20 cellular contexts compared by ENCODE assay signal in the genomic region with DNA sequence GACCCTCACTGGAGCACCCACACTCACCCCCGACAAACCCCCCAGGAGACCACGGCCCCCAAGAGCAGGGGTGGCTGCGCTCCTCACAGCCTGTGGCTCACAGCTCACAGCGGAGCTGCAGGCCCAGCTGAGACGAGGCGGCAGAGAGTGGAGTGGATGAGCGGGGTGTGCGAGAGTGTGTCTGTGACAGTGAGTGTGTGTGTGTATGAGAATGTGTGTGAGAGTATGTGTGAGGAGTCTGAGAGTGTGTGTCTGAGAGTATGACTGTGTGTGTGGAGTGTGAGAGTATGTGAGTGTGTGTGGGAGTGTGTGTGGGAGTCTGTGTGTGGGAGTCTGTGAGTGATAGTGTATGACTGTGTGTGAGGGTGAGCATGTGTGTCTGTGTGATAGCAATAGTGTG. TPM values are rescaled to one million over a fixed set of nuclear protein-coding genes. Genes with fewer than 3 reads are reported as not detected.
DNase-seq lines count a peak whose midpoint lies in the region; ATAC-seq and TF ChIP-seq lines count a peak whose summit lies in the region.
"Had no signal": no experiment of that assay in that cellular context is flagged by ENCODE, and none has a peak within 500 bp of the region (broad histone marks: within the 10 kb centered on the region; RNA-seq: fewer than 3 reads in every experiment).

No MANE protein-coding gene starts in this region.

- H3K9me3 Mint-ChIP-seq in Caco-2 (ENCODE audit: unreplicated experiment) (no peaks in the 10 kb centered on the region), neural crest cell (no peaks in the 10 kb centered on the region)
- no peaks in the 10 kb centered on the region for H3K9me3 Mint-ChIP-seq in activated CD4-positive, alpha-beta T cell treated with anti-CD3 and anti-CD28 coated beads, Interleukin-2, amount 10 ng/mL, durations not matched to agents 24 days and 14 days
- H3K9me3 Mint-ChIP-seq: T-helper 1 cell treated with Interleukin-12 subunit alpha and Interleukin-12 subunit beta and Interleukin-4 antibody, amounts not matched to agents 30 μg/mL and 1 μg/mL, for 36 hours had no signal

- intact Hi-C loops in Caco-2 (cut with micrococcal nuclease; ENCODE audit: unreplicated experiment), result loop anchor here (5.0 to 10.0 kb wide), 2 partner anchors 136 to 502 kb away; no protein-coding TSS in a partner anchor
- intact Hi-C loops in activated CD4-positive, alpha-beta T cell treated with anti-CD3 and anti-CD28 coated beads, Interleukin-2, amount 10 ng/mL, durations not matched to agents 24 days and 14 days (cut with micrococcal nuclease), result no loop called here

- DNase-seq in Caco-2 (peak in 1 of 2 experiments; percentile 42), OCI-M1 (lab: John Stamatoyannopoulos, UW) (peak; percentile 5), islet precursor cell (peak; percentile 46), neural crest cell (ENCODE audit: low read depth, low spot score) (no peak), NCI-H526 treated with DMSO at 0.1 percent for 48 hours (lab: John Stamatoyannopoulos, UW) (no peak)
- DNase-seq in activated CD4-positive, alpha-beta T cell treated with anti-CD3 and anti-CD28 coated beads, Interleukin-2, amount 10 ng/mL, durations not matched to agents 24 days and 14 days, result no peak
- DNase-seq: activated CD4-positive, alpha-beta T cell treated with anti-CD3 and anti-CD28 coated beads for 1 hour; activated gamma-delta T cell treated with Interleukin-2 at 50 U/mL for 16 hours; mesendoderm; NCI-H1092; NCI-H2081 treated with DMSO at 0.1 percent for 48 hours; NCI-H510A; SHP77 treated with DMSO at 0.1 percent for 48 hours; stimulated activated CD4-positive, alpha-beta T cell treated with anti-CD3 and anti-CD28 coated beads, Interleukin-2, amount 100 ng/mL, for 24 hours; substantia nigra had no signal

- H3K27ac Mint-ChIP-seq in Caco-2 (ENCODE audit: unreplicated experiment), result peak overlapping the region; percentile 31
- H3K27ac Mint-ChIP-seq in neural crest cell (ENCODE audit: unreplicated experiment), result peak overlapping the region; percentile 86
- H3K27ac Mint-ChIP-seq in activated CD4-positive, alpha-beta T cell treated with anti-CD3 and anti-CD28 coated beads, Interleukin-2, amount 10 ng/mL, durations not matched to agents 24 days and 14 days, result no peak overlapping the region
- H3K27ac Mint-ChIP-seq: T-helper 1 cell treated with Interleukin-12 subunit alpha and Interleukin-12 subunit beta and Interleukin-4 antibody, amounts not matched to agents 30 μg/mL and 1 μg/mL, for 36 hours had no signal

- no peaks in the 10 kb centered on the region for H3K36me3 Mint-ChIP-seq in Caco-2 (ENCODE audit: insufficient read depth, unreplicated experiment)
- H3K36me3 Mint-ChIP-seq in neural crest cell (ENCODE audit: low read depth), result no peaks in the 10 kb centered on the region
- no peaks in the 10 kb centered on the region for H3K36me3 Mint-ChIP-seq in activated CD4-positive, alpha-beta T cell treated with anti-CD3 and anti-CD28 coated beads, Interleukin-2, amount 10 ng/mL, durations not matched to agents 24 days and 14 days (ENCODE audit: low read depth)

- H3K27me3 Mint-ChIP-seq in Caco-2 (ENCODE audit: insufficient read depth, unreplicated experiment) (no peaks in the 10 kb centered on the region), neural crest cell (ENCODE audit: low read depth) (no peaks in the 10 kb centered on the region)
- peaks cover 13% of the 10 kb centered on the region for H3K27me3 Mint-ChIP-seq in activated CD4-positive, alpha-beta T cell treated with anti-CD3 and anti-CD28 coated beads, Interleukin-2, amount 10 ng/mL, durations not matched to agents 24 days and 14 days

- POLR2A ChIA-PET in Caco-2 (lab: Charles Lee), result interaction anchor here (0.9 to 3.0 kb wide), 3 partner anchors 53 to 58 kb away, joined by 3 to 50 read pairs (median 3); partner anchors contain the start of gene ID2

- H3K4me3 Mint-ChIP-seq in Caco-2 (ENCODE audit: unreplicated experiment), result peak overlapping the region; percentile 23
- no peak overlapping the region for H3K4me3 Mint-ChIP-seq in neural crest cell
- no peak overlapping the region for H3K4me3 Mint-ChIP-seq in activated CD4-positive, alpha-beta T cell treated with anti-CD3 and anti-CD28 coated beads, Interleukin-2, amount 10 ng/mL, durations not matched to agents 24 days and 14 days
- H3K4me3 Mint-ChIP-seq: T-helper 1 cell treated with Interleukin-12 subunit alpha and Interleukin-12 subunit beta and Interleukin-4 antibody, amounts not matched to agents 30 μg/mL and 1 μg/mL, for 36 hours had no signal

- BruUV-seq in Caco-2 (replicated peaks; lab: Mats Ljungman, UMichigan), result TSS peak; percentile 76

- no peaks in the 10 kb centered on the region for H3K36me3 ChIP-seq in Caco-2 (ENCODE audit: control insufficient read depth, insufficient read depth, low read length)
- H3K36me3 ChIP-seq: ascending aorta, right atrium auricular region had no signal

- H3K9me3 ChIP-seq in Caco-2, result no peaks in the 10 kb centered on the region
- H3K9me3 ChIP-seq: ascending aorta, right atrium auricular region had no signal

- no peaks in the 10 kb centered on the region for H3K27me3 ChIP-seq in Caco-2 (replicated peaks; ENCODE audit: control insufficient read depth, insufficient read depth, low read length)
- H3K27me3 ChIP-seq: ascending aorta, right atrium auricular region had no signal

- peaks cover 84% of the 10 kb centered on the region for H3K4me1 ChIP-seq in Caco-2
- H3K4me1 ChIP-seq: ascending aorta had no signal

- CTCF ChIA-PET in Caco-2 (lab: Charles Lee), result interaction anchor here (1.3 to 3.1 kb wide), 6 partner anchors 52 to 1199 kb away, joined by 3 to 23 read pairs (median 7); partner anchors contain the start of gene ID2

- H3K4me3 ChIP-seq in Caco-2 (ENCODE audit: low read depth, low read length), result peak overlapping the region; percentile 4; the same call in 1 of the 2 replicates
- H3K4me3 ChIP-seq: ascending aorta, right atrium auricular region had no signal

- H3K4me1 Mint-ChIP-seq in Caco-2 (ENCODE audit: low read depth, unreplicated experiment) (peaks cover 28% of the 10 kb centered on the region), neural crest cell (peaks cover 14% of the 10 kb centered on the region)
- H3K4me1 Mint-ChIP-seq in activated CD4-positive, alpha-beta T cell treated with anti-CD3 and anti-CD28 coated beads, Interleukin-2, amount 10 ng/mL, durations not matched to agents 24 days and 14 days, result peaks cover 12% of the 10 kb centered on the region

- no peak for ATAC-seq in GM19023 (IDR thresholded peaks at IDR 0.05; ENCODE audit: unreplicated experiment)
- ATAC-seq in HG03025 (IDR thresholded peaks at IDR 0.05; ENCODE audit: low FRiP score, unreplicated experiment), result no peak

- TF ChIP-seq CTCF in Caco-2 (IDR thresholded peaks at IDR 0.05; ENCODE audit: insufficient read depth in 1 of 2, low read depth in 1 of 2, low read length in 1 of 2, severe bottlenecking in 1 of 2, unreplicated experiment in 1 of 2) (no peak), neural crest cell (conservative IDR thresholded peaks at IDR 0.05) (no peak)

RNA-seq across cellular contexts. Expression of gene ID2, which starts 55.3 kb away (rescaled TPM):
- total RNA-seq in Caco-2 (2022), result 90.9 and 101 TPM in 2 replicates
- total RNA-seq in neural crest cell, result 44.1 and 46.1 TPM in 2 replicates
- total RNA-seq in activated CD4-positive, alpha-beta T cell treated with anti-CD3 and anti-CD28 coated beads, Interleukin-2, amount 10 ng/mL, durations not matched to agents 24 days and 14 days, result 284 and 299 TPM in 2 replicates

Comparison
In these comparisons a context has a peak if more than half of its experiments do, and no peak if none do; other contexts are left out.
1. DNase-seq: peak in OCI-M1 (single experiment) and islet precursor cell (single experiment); none in neural crest cell (single experiment), activated CD4-positive, alpha-beta T cell treated with anti-CD3 and anti-CD28 coated beads, Interleukin-2, amount 10 ng/mL, durations not matched to agents 24 days and 14 days (single experiment) and NCI-H526 treated with DMSO at 0.1 percent for 48 hours (single experiment).